32 cellular contexts compared by ENCODE assay signal in genomic region chr15:92411256-92411655, GRCh38. TPM values are rescaled to one million over a fixed set of nuclear protein-coding genes. Genes with fewer than 3 reads are reported as not detected.
"Had no signal": no experiment of that assay in that cellular context is flagged by ENCODE, and none has a peak within 500 bp of the region (broad histone marks: within the 10 kb centered on the region; RNA-seq: fewer than 3 reads in every experiment).

No MANE protein-coding gene starts in this region.

- H3K36me3 ChIP-seq: ovary, right lobe of liver, sigmoid colon, spleen, suprapubic skin, tibial artery, transverse colon, upper lobe of right lung, uterus had no signal

- H3K27me3 Mint-ChIP-seq: progenitor cell of endocrine pancreas, type B pancreatic cell had no signal

- H3K4me1 ChIP-seq: parathyroid adenoma, psoas muscle, right lobe of liver, sigmoid colon, spleen, suprapubic skin, testis, tibial artery, transverse colon, upper lobe of right lung, uterus had no signal

- H3K4me2 ChIP-seq: smooth muscle cell had no signal

- H3K9me3 ChIP-seq: ovary, psoas muscle, right lobe of liver, sigmoid colon, spleen, suprapubic skin, testis, tibial artery, transverse colon, upper lobe of right lung, uterus had no signal

- H2AFZ ChIP-seq: parathyroid adenoma had no signal

- DNase-seq: naive B cell; naive thymus-derived CD8-positive, alpha-beta T cell; occipital lobe; ovary; posterior cingulate gyrus; psoas muscle; right cardiac atrium; right lobe of liver; sigmoid colon; spleen; stimulated activated CD4-positive, alpha-beta T cell treated with anti-CD3 and anti-CD28 coated beads, Interleukin-12 subunit alpha, Interleukin-12 subunit beta, amount 100 ng/mL, for 4 hours; stimulated activated CD4-positive, alpha-beta T cell treated with anti-CD3 and anti-CD28 coated beads, Interleukin-1b, Interleukin-23, amount 100 ng/mL, for 48 hours; stimulated activated CD4-positive, alpha-beta T cell treated with anti-CD3 and anti-CD28 coated beads, Interleukin-4, amount 100 ng/mL, for 1 hour; stimulated activated CD4-positive, alpha-beta T cell treated with anti-CD3 and anti-CD28 coated beads, Interleukin-4, amount 100 ng/mL, for 4 hours; stimulated activated CD8-positive, alpha-beta memory T cell treated with anti-CD3 and anti-CD28 coated beads, Interleukin-4, amount 100 ng/mL, for 48 hours; stimulated activated naive CD4-positive, alpha-beta T cell; stimulated activated naive CD8-positive, alpha-beta T cell treated with anti-CD3 and anti-CD28 coated beads, Interleukin-15, amount 100 ng/mL, for 72 hours; stimulated activated naive CD8-positive, alpha-beta T cell treated with anti-CD3 and anti-CD28 coated beads, Interleukin-15, Interleukin-2, amounts not matched to agents 100 U/mL and 50 U/mL, for 24 hours; substantia nigra; testis; tibial artery; transverse colon; upper lobe of right lung; uterus had no signal

- ATAC-seq: naive thymus-derived CD8-positive, alpha-beta T cell; natural killer cell treated with Interleukin-12 subunit alpha and Interleukin-12 subunit beta and Interleukin-15 and Interleukin-18, amount 100 ng/mL, for 72 hours; psoas muscle; right cardiac atrium; right lobe of liver; stimulated activated memory B cell treated with anti-CD40 and anti-IgM and Interleukin-4, amounts not matched to agents 10 μg/mL and 1 μg/mL and 100 μg/mL, for 72 hours; stimulated activated naive CD8-positive, alpha-beta T cell treated with anti-CD3 and anti-CD28 coated beads, Interleukin-15, amount 100 ng/mL, for 72 hours; stimulated activated naive CD8-positive, alpha-beta T cell treated with anti-CD3 and anti-CD28 coated beads, Interleukin-15, Interleukin-2, amounts not matched to agents 100 U/mL and 50 U/mL, for 24 hours; upper lobe of right lung had no signal

- H3K4me3 Mint-ChIP-seq: naive B cell; naive thymus-derived CD8-positive, alpha-beta T cell; natural killer cell treated with Interleukin-12 subunit alpha and Interleukin-12 subunit beta and Interleukin-15 and Interleukin-18, amount 100 ng/mL, for 72 hours; stimulated activated memory B cell treated with anti-CD40 and anti-IgM and Interleukin-4, amounts not matched to agents 10 μg/mL and 1 μg/mL and 100 μg/mL, for 72 hours; stimulated activated naive CD8-positive, alpha-beta T cell treated with anti-CD3 and anti-CD28 coated beads, Interleukin-15, amount 100 ng/mL, for 72 hours; type B pancreatic cell had no signal

- H3K4me1 Mint-ChIP-seq: naive B cell; stimulated activated memory B cell treated with anti-CD40 and anti-IgM and Interleukin-4, amounts not matched to agents 10 μg/mL and 1 μg/mL and 100 μg/mL, for 72 hours; stimulated activated naive CD8-positive, alpha-beta T cell treated with anti-CD3 and anti-CD28 coated beads, Interleukin-15, amount 100 ng/mL, for 72 hours had no signal

- H3K4me3 ChIP-seq: ovary, psoas muscle, right lobe of liver, sigmoid colon, skin epidermis, smooth muscle cell, spleen, suprapubic skin, testis, tibial artery, transverse colon, upper lobe of right lung, uterus had no signal

- H3K36me3 Mint-ChIP-seq: naive B cell; naive thymus-derived CD8-positive, alpha-beta T cell; natural killer cell treated with Interleukin-12 subunit alpha and Interleukin-12 subunit beta and Interleukin-15 and Interleukin-18, amount 100 ng/mL, for 72 hours; stimulated activated memory B cell treated with anti-CD40 and anti-IgM and Interleukin-4, amounts not matched to agents 10 μg/mL and 1 μg/mL and 100 μg/mL, for 72 hours had no signal

- H3K9ac ChIP-seq: parathyroid adenoma had no signal

- H3K79me2 ChIP-seq: parathyroid adenoma had no signal

- H3K27ac Mint-ChIP-seq: naive thymus-derived CD8-positive, alpha-beta T cell; natural killer cell treated with Interleukin-12 subunit alpha and Interleukin-12 subunit beta and Interleukin-15 and Interleukin-18, amount 100 ng/mL, for 72 hours; progenitor cell of endocrine pancreas; stimulated activated memory B cell treated with anti-CD40 and anti-IgM and Interleukin-4, amounts not matched to agents 10 μg/mL and 1 μg/mL and 100 μg/mL, for 72 hours; type B pancreatic cell had no signal

- H3K9me3 Mint-ChIP-seq: naive thymus-derived CD8-positive, alpha-beta T cell; natural killer cell treated with Interleukin-12 subunit alpha and Interleukin-12 subunit beta and Interleukin-15 and Interleukin-18, amount 100 ng/mL, for 72 hours; stimulated activated memory B cell treated with anti-CD40 and anti-IgM and Interleukin-4, amounts not matched to agents 10 μg/mL and 1 μg/mL and 100 μg/mL, for 72 hours; stimulated activated naive CD8-positive, alpha-beta T cell treated with anti-CD3 and anti-CD28 coated beads, Interleukin-15, amount 100 ng/mL, for 72 hours; type B pancreatic cell had no signal

- H3K27me3 ChIP-seq: ovary, right lobe of liver, sigmoid colon, testis, transverse colon, upper lobe of right lung, uterus had no signal

- H3K27ac ChIP-seq: ovary, parathyroid adenoma, psoas muscle, right lobe of liver, sigmoid colon, skin epidermis, spleen, suprapubic skin, testis, tibial artery, transverse colon, upper lobe of right lung, uterus had no signal

RNA-seq across cellular contexts. Expression of gene ST8SIA2, which starts 17.6 kb away (rescaled TPM):
- total RNA-seq: naive thymus-derived CD8-positive, alpha-beta T cell; natural killer cell treated with Interleukin-12 subunit alpha and Interleukin-12 subunit beta and Interleukin-15 and Interleukin-18, amount 100 ng/mL, for 72 hours; right lobe of liver; spleen; suprapubic skin; upper lobe of right lung had no signal
- polyA plus RNA-seq: naive thymus-derived CD8-positive, alpha-beta T cell; spleen had no signal
